20 cellular contexts compared by ENCODE assay signal in the genomic region with DNA sequence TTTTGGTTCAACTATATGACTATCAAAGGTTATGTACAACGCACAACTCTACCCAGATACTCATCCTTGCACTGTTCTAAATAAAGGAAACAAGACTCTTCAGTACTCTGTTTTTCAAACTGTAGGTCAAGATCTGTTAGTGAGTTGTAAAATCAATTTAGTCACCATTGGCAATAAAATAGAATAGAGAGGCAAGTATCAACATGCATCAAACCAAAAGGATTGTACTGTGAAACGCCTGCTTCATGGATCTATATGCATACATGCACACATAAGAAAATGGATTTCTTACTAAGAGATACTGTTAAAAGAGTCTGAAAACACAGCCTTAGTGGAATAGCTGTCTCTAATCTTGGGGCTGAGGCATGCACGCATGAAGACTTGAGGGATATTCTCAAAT.
"Had no signal": no experiment of that assay in that cellular context is flagged by ENCODE, and none has a peak within 500 bp of the region (broad histone marks: within the 10 kb centered on the region; RNA-seq: fewer than 3 reads in every experiment).

No MANE protein-coding gene starts in this region.

- H3K4me1 ChIP-seq: heart left ventricle, psoas muscle, right atrium auricular region had no signal

- H3K27ac ChIP-seq: body of pancreas, heart left ventricle, psoas muscle, right atrium auricular region, thoracic aorta, upper lobe of left lung, VCaP had no signal

- H3K36me3 ChIP-seq: right atrium auricular region had no signal

- ATAC-seq: body of pancreas; heart left ventricle; left ventricle myocardium superior; natural killer cell treated with Interleukin-12 subunit alpha and Interleukin-12 subunit beta and Interleukin-15 and Interleukin-18, amount 100 ng/mL, for 72 hours; psoas muscle; T-cell had no signal

- H3K27me3 ChIP-seq: body of pancreas, heart left ventricle, right atrium auricular region, upper lobe of left lung had no signal

- DNase-seq: activated CD4-positive, alpha-beta T cell treated with anti-CD3 and anti-CD28 coated beads for 1 hour; activated gamma-delta T cell treated with Interleukin-2 at 50 U/mL for 16 hours; activated T-cell treated with anti-CD3 and anti-CD28 coated beads, Interleukin-2, amount 50 U/mL, for 1 hour; anterior cingulate cortex; body of pancreas; central memory CD4-positive, alpha-beta T cell; dermis blood vessel endothelial cell; effector memory CD4-positive, alpha-beta T cell; left ventricle myocardium superior; stimulated activated CD4-positive, alpha-beta T cell treated with anti-CD3 and anti-CD28 coated beads, Interleukin-4, amount 100 ng/mL, for 24 hours; stimulated activated naive CD4-positive, alpha-beta T cell treated with Interleukin-2 at 50 U/mL for 16 hours; T-cell; upper lobe of left lung had no signal

- H3K9me3 ChIP-seq: body of pancreas, heart left ventricle, psoas muscle, right atrium auricular region, thoracic aorta, upper lobe of left lung had no signal

- FAIRE-seq: islet of Langerhans had no signal

- H3K4me3 ChIP-seq: body of pancreas, heart left ventricle, psoas muscle, right atrium auricular region, thoracic aorta, upper lobe of left lung had no signal
